In genomic region chr10:30542001-30542861, GRCh38 we compare ENCODE assay signal across 12 cellular contexts.
A peak's percentile ranks its signal among the peaks of the same experiment; 100 is the strongest.
DNase-seq lines count a peak whose midpoint lies in the region; ATAC-seq and TF ChIP-seq lines count a peak whose summit lies in the region.
"Had no signal": no experiment of that assay in that cellular context is flagged by ENCODE, and none has a peak within 500 bp of the region (broad histone marks: within the 10 kb centered on the region; RNA-seq: fewer than 3 reads in every experiment).

No MANE protein-coding gene starts in this region.

- peak overlapping the region; percentile 6; the same call in 1 of the 2 replicates for H3K27ac Mint-ChIP-seq in HFFc6
- H3K27ac Mint-ChIP-seq in T-helper 17 cell = no peak overlapping the region
- H3K27ac Mint-ChIP-seq: brain had no signal

- H3K27me3 Mint-ChIP-seq in HFFc6 (ENCODE audit: insufficient read depth) = peaks cover 15% of the 10 kb centered on the region
- H3K27me3 Mint-ChIP-seq in T-helper 17 cell = peaks cover 4% of the 10 kb centered on the region
- H3K27me3 Mint-ChIP-seq: brain had no signal

- H3K9me3 ChIP-seq in neutrophil = no peaks in the 10 kb centered on the region
- H3K9me3 ChIP-seq in T-helper 17 cell (ENCODE audit: control insufficient read depth, low read length, poor library complexity, severe bottlenecking) = no peaks in the 10 kb centered on the region

- no peaks in the 10 kb centered on the region for H3K27me3 ChIP-seq in neutrophil

- H3K36me3 Mint-ChIP-seq in HFFc6 (ENCODE audit: low read depth) (no peaks in the 10 kb centered on the region), T-helper 17 cell (ENCODE audit: low read depth) (no peaks in the 10 kb centered on the region)
- H3K36me3 Mint-ChIP-seq: brain had no signal

- H3K4me3 Mint-ChIP-seq in HFFc6 (no peak overlapping the region), T-helper 17 cell (no peak overlapping the region)
- H3K4me3 Mint-ChIP-seq: brain had no signal

- H3K4me3 ChIP-seq in neutrophil (ENCODE audit: low read depth in 1 of 2, low read length in 1 of 2) = peak overlapping the region; percentile 37 to 40

- no peaks in the 10 kb centered on the region for H3K36me3 ChIP-seq in neutrophil

- no peak for TF ChIP-seq CTCF in GM13976 (IDR thresholded peaks at IDR 0.05; ENCODE audit: borderline replicate concordance, control extremely low read depth, extremely low read depth, insufficient read depth, missing control alignments)
- TF ChIP-seq CTCF in HFFc6 (IDR thresholded peaks at IDR 0.05) = no peak
- TF ChIP-seq CTCF in neutrophil (IDR thresholded peaks at IDR 0.05) = no peak

- ATAC-seq in T-helper 17 cell (no peak), HG03342 (IDR thresholded peaks at IDR 0.05; ENCODE audit: unreplicated experiment) (no peak)

- DNase-seq in GM13976 (ENCODE audit: low spot score) = peak; percentile 38
- DNase-seq in HFFc6 = peak; percentile 18
- peak; percentile 31 for DNase-seq in RPMI7951 (ENCODE audit: low read depth)
- no peak for DNase-seq in GM19238 (ENCODE audit: insufficient read length, low spot score)
- no peak for DNase-seq in T-helper 17 cell
- DNase-seq in NCI-H1048 (lab: John Stamatoyannopoulos, UW) = no peak
- DNase-seq: activated CD8-positive, alpha-beta memory T cell treated with anti-CD3 and anti-CD28 coated beads for 24 hours; DMS79 treated with DMSO at 0.1 percent for 48 hours; SHP77 treated with DMSO at 0.1 percent for 48 hours had no signal

- in situ Hi-C loops in GM13976 (cut with MboI; ENCODE audit: low sequenced_read_pairs, unreplicated experiment) = no loop called here

- no peaks in the 10 kb centered on the region for H3K9me3 Mint-ChIP-seq in HFFc6
- H3K9me3 Mint-ChIP-seq: brain had no signal

- peaks cover 43 to 50% of the 10 kb centered on the region in 2 experiments for H3K4me1 ChIP-seq in neutrophil (ENCODE audit: control insufficient read depth in 1 of 2, insufficient read depth in 1 of 2, low read depth in 1 of 2, low read length in 1 of 2)

- H3K4me1 Mint-ChIP-seq in HFFc6 (ENCODE audit: low read depth) = peaks cover 39% of the 10 kb centered on the region
- no peaks in the 10 kb centered on the region for H3K4me1 Mint-ChIP-seq in T-helper 17 cell
- H3K4me1 Mint-ChIP-seq: brain had no signal

- H3K27ac ChIP-seq in neutrophil = peak overlapping the region; percentile 78

Comparison
In these comparisons a context has a peak if more than half of its experiments do, and no peak if none do; other contexts are left out.
1. DNase-seq: peak in GM13976 (single experiment), HFFc6 (single experiment) and RPMI7951 (single experiment); none in GM19238 (single experiment), T-helper 17 cell (0 of 3) and NCI-H1048 (single experiment).